11 cellular contexts compared by ENCODE assay signal in the genomic region with DNA sequence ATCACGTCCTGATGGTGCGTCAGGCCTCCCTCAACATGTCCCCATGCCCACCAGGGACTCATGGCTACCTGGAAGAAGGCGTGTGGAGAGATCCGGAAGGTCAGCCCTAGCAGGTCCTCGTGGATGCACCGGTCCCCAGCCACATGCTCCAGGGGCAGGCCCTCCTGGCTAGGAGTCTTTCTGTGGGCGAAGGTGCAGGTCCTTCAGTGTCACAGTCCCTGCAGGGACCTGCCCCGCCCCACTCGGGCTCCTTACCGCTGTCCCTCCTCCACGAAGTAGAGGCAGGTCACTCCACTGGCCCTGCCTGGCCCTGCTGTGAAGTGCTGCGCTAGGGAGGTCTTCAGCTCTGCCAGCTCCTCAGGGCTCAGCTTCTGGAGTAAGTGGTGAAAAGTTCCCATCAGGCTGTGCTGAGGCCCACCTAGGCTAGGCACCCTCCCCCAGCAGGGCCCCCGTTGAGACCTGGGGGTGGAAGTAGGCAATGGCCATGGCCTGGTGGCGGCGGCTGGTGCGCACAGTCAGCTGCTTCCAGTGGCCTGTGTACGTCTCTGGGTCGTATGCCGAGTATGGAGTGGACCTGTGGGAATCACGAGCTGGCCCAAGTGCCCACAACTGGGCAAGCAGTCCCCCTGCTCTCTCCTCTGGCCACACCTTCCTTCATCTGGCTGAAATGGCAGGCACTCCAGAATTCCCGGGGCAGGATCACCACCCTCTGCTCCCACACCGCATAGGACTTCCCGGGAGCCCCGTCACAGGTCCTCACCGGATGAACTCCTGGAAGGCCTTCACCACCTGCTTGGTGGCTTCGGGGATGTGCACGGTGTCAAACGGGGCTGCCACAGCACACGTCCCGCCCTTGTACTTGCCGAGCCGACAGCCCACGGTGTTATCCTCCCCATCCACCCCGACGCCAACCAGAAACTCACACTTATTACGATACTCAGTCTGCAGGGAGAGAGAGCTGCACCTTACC. TPM values are rescaled to one million over a fixed set of nuclear protein-coding genes. Genes with fewer than 3 reads are reported as not detected.
A peak's percentile ranks its signal among the peaks of the same experiment; 100 is the strongest.
DNase-seq lines count a peak whose midpoint lies in the region; ATAC-seq and TF ChIP-seq lines count a peak whose summit lies in the region.
"Had no signal": no experiment of that assay in that cellular context is flagged by ENCODE, and none has a peak within 500 bp of the region (broad histone marks: within the 10 kb centered on the region; RNA-seq: fewer than 3 reads in every experiment).

No MANE protein-coding gene starts in this region.

- H3K27ac ChIP-seq in HCT116 (ENCODE audit: low read depth, low read length) = no peak overlapping the region; the same call in 1 of the 2 replicates
- H3K27ac ChIP-seq in naive thymus-derived CD4-positive, alpha-beta T cell (ENCODE audit: low read depth, low read length) = peak overlapping the region; percentile 96

- peaks cover 38% of the 10 kb centered on the region for H3K4me1 Mint-ChIP-seq in activated naive CD8-positive, alpha-beta T cell (ENCODE audit: low read depth)
- H3K4me1 Mint-ChIP-seq in naive thymus-derived CD4-positive, alpha-beta T cell = peaks cover 23 to 48% (median 31%) of the 10 kb centered on the region in 7 donors

- POLR2A ChIA-PET in HCT116 (lab: Charles Lee) = no interaction called here
- POLR2A ChIA-PET in naive thymus-derived CD4-positive, alpha-beta T cell (lab: Charles Lee) = interaction anchor here (0.8 to 1.5 kb wide), 4 partner anchors 14 to 128 kb away, joined by 3 to 4 read pairs (median 3); a partner anchor contains a TSS

- no peak for TF ChIP-seq RAD21 in HCT116 (IDR thresholded peaks at IDR 0.05; ENCODE audit: low read depth)

- no peaks in the 10 kb centered on the region for H3K9me3 Mint-ChIP-seq in activated naive CD8-positive, alpha-beta T cell (ENCODE audit: low read depth)
- H3K9me3 Mint-ChIP-seq in naive thymus-derived CD4-positive, alpha-beta T cell = no peaks in the 10 kb centered on the region

- peak overlapping the region; percentile 87 for H3K27ac Mint-ChIP-seq in activated naive CD8-positive, alpha-beta T cell
- H3K27ac Mint-ChIP-seq in naive thymus-derived CD4-positive, alpha-beta T cell = peak overlapping the region in 6 of 9 donors; percentile 51 to 86 (median 78)

- no peaks in the 10 kb centered on the region for H3K27me3 Mint-ChIP-seq in activated naive CD8-positive, alpha-beta T cell
- peaks cover 0 to 2% (median 0%) of the 10 kb centered on the region in 5 donors for H3K27me3 Mint-ChIP-seq in naive thymus-derived CD4-positive, alpha-beta T cell

- peaks cover 83% of the 10 kb centered on the region for H3K36me3 ChIP-seq in BE2C
- H3K36me3 ChIP-seq in HCT116 (ENCODE audit: control insufficient read depth in 1 of 2, insufficient read depth in 2 of 2, low read length in 2 of 2) = peaks cover 10 to 41% of the 10 kb centered on the region in 2 experiments
- peaks cover 6 to 67% (median 8%) of the 10 kb centered on the region in 3 experiments for H3K36me3 ChIP-seq in naive thymus-derived CD4-positive, alpha-beta T cell (ENCODE audit: control insufficient read depth in 2 of 3, insufficient read depth in 3 of 3, low read length in 3 of 3)

- no peak for TF ChIP-seq POLR2A in HCT116 (IDR thresholded peaks at IDR 0.05; ENCODE audit: borderline replicate concordance, extremely low read depth, insufficient read depth, insufficient read length)

- no peaks in the 10 kb centered on the region for H4K20me1 ChIP-seq in HCT116 (ENCODE audit: insufficient read depth)

- peaks cover 54% of the 10 kb centered on the region for H3K79me2 ChIP-seq in HCT116 (ENCODE audit: insufficient read depth, low read length)

- H3K9ac ChIP-seq in HCT116 (ENCODE audit: low read length) = peak overlapping the region; percentile 99

- H3K4me3 Mint-ChIP-seq in activated naive CD8-positive, alpha-beta T cell = peak overlapping the region; percentile 90
- H3K4me3 Mint-ChIP-seq in naive thymus-derived CD4-positive, alpha-beta T cell = peak overlapping the region; percentile 41 to 92 (median 64)

- DNase-seq in BE2C = peak; percentile 13
- no peak for DNase-seq in HCT116 (ENCODE audit: low read depth, low spot score)
- no peak for DNase-seq in naive thymus-derived CD4-positive, alpha-beta T cell
- DNase-seq in NCI-H69 (lab: John Stamatoyannopoulos, UW) = no peak
- no peak for DNase-seq in 8988T
- DNase-seq in HuH-7.5 (ENCODE audit: low spot score) = no peak
- no peak for DNase-seq in activated CD4-positive, CD25-positive, alpha-beta regulatory T cell treated with anti-CD3 and anti-CD28 coated beads, Interleukin-2, amount 50 U/mL, for 72 hours
- DNase-seq: activated CD4-positive, CD25-positive, alpha-beta regulatory T cell; NCI-H2171 had no signal

- TF ChIP-seq CTCF in BE2C (IDR thresholded peaks at IDR 0.05; ENCODE audit: low read depth, low read length) (no peak), HCT116 (IDR thresholded peaks at IDR 0.05 in 2 of 3, conservative IDR thresholded peaks at IDR 0.05 in 1 of 3; ENCODE audit: borderline replicate concordance in 1 of 3, insufficient read depth in 1 of 3, low read depth in 2 of 3, low read length in 2 of 3) (no peak)

- no peak overlapping the region for H2AFZ ChIP-seq in HCT116 (ENCODE audit: low read depth, low read length, poor library complexity, severe bottlenecking)

- no TSS peak for BruUV-seq in HCT116 (replicated peaks; lab: Mats Ljungman, UMichigan)

- RAD21 ChIA-PET in HCT116 (lab: Charles Lee; ENCODE audit: low non-redundant PET in 1 of 2, low total read pairs in 2 of 2, uncharacterized antibody in 2 of 2, unreplicated experiment in 2 of 2) = no interaction called here

- CTCF ChIA-PET in HCT116 (lab: Charles Lee) = no interaction called here
- CTCF ChIA-PET in naive thymus-derived CD4-positive, alpha-beta T cell (lab: Charles Lee) = interaction anchor here (0.9 kb wide), 1 partner anchor 29 kb away, joined by 3 read pairs; no protein-coding TSS in a partner anchor

- H3K27me3 ChIP-seq in BE2C = no peaks in the 10 kb centered on the region
- H3K27me3 ChIP-seq in HCT116 (ENCODE audit: insufficient read depth, low read length) = no peaks in the 10 kb centered on the region
- no peaks in the 10 kb centered on the region for H3K27me3 ChIP-seq in naive thymus-derived CD4-positive, alpha-beta T cell (ENCODE audit: control insufficient read depth in 2 of 2, insufficient read depth in 2 of 2, low read length in 2 of 2)

- intact Hi-C loops in HCT116 (cut with micrococcal nuclease) = loop anchor here (10.0 kb wide), 1 partner anchor 150 kb away; no protein-coding TSS in a partner anchor
- intact Hi-C loops in naive thymus-derived CD4-positive, alpha-beta T cell (cut with micrococcal nuclease) = loop anchor here (5.0 to 10.0 kb wide), 3 partner anchors 93 to 970 kb away; a partner anchor contains a TSS

- H3K9me3 ChIP-seq in BE2C (no peaks in the 10 kb centered on the region), HCT116 (ENCODE audit: control insufficient read depth in 1 of 2, insufficient read depth in 1 of 2, low read depth in 1 of 2, low read length in 2 of 2) (no peaks in the 10 kb centered on the region)
- no peaks in the 10 kb centered on the region for H3K9me3 ChIP-seq in naive thymus-derived CD4-positive, alpha-beta T cell (ENCODE audit: control insufficient read depth in 2 of 3, low read length in 3 of 3)

- peak overlapping the region; percentile 91 for H3K4me2 ChIP-seq in HCT116 (ENCODE audit: low read length)

- H3K36me3 Mint-ChIP-seq in activated naive CD8-positive, alpha-beta T cell = peaks cover 3% of the 10 kb centered on the region
- peaks cover 0 to 23% (median 0%) of the 10 kb centered on the region in 5 donors for H3K36me3 Mint-ChIP-seq in naive thymus-derived CD4-positive, alpha-beta T cell

- no peak overlapping the region for H3K4me3 ChIP-seq in BE2C (ENCODE audit: low read depth, low read length)
- H3K4me3 ChIP-seq in HCT116 (replicated peaks in 1 of 2; ENCODE audit: low read depth in 1 of 2, low read length in 2 of 2) = no peak overlapping the region
- no peak overlapping the region for H3K4me3 ChIP-seq in naive thymus-derived CD4-positive, alpha-beta T cell (ENCODE audit: low read length)

- no peak for ATAC-seq in HCT116
- no peak for ATAC-seq in naive thymus-derived CD4-positive, alpha-beta T cell

- H3K4me1 ChIP-seq in BE2C (peaks cover 5% of the 10 kb centered on the region), HCT116 (ENCODE audit: control insufficient read depth in 1 of 2, insufficient read depth in 2 of 2, low read length in 2 of 2) (peaks cover 12 to 28% of the 10 kb centered on the region in 2 experiments)
- H3K4me1 ChIP-seq in naive thymus-derived CD4-positive, alpha-beta T cell (ENCODE audit: control insufficient read depth in 2 of 2, insufficient read depth in 2 of 2, low read length in 2 of 2) = peaks cover 23 to 28% of the 10 kb centered on the region in 2 donors

- H3K9me2 ChIP-seq in HCT116 (ENCODE audit: insufficient read depth) = no peaks in the 10 kb centered on the region

TF ChIP-seq in HCT116, 20 proteins besides CTCF, POLR2A, EP300 and RAD21 (continues in another document):
- TF ChIP-seq YY1 (IDR thresholded peaks at IDR 0.05; ENCODE audit: extremely low read depth, insufficient replicate concordance, low read depth, low read length) = no peak

RNA-seq across cellular contexts. Expression of a gene that starts 1.1 kb away (rescaled TPM):
- polyA plus RNA-seq in BE2C (2012; ENCODE audit: insufficient read depth, insufficient read length, low read depth) = 518 TPM
- total RNA-seq in HCT116 (2021; ENCODE audit: unreplicated experiment) = 351 TPM
- polyA plus RNA-seq in HCT116 (2012) = 240 and 283 TPM in 2 replicates
- 100 to 1,000 TPM in 1 of 5 experiments, 10 to 100 TPM in 4; 50.4 to 224 (median 74.8) TPM for total RNA-seq in naive thymus-derived CD4-positive, alpha-beta T cell
- polyA plus RNA-seq in naive thymus-derived CD4-positive, alpha-beta T cell = 10 to 100 TPM; 86.1 to 90.6 TPM

RNA-seq across cellular contexts. Expression of a gene that starts 2.2 kb away (rescaled TPM):
- 221 TPM for polyA plus RNA-seq in BE2C (2012; ENCODE audit: insufficient read depth, insufficient read length, low read depth)
- total RNA-seq in HCT116 (2021; ENCODE audit: unreplicated experiment) = 67.3 TPM
- polyA plus RNA-seq in HCT116 (2012) = 43.8 and 47.9 TPM in 2 replicates
- 100 to 1,000 TPM in 2 of 5 experiments, 10 to 100 TPM in 3; 92.0 to 134 (median 95.8) TPM for total RNA-seq in naive thymus-derived CD4-positive, alpha-beta T cell
- polyA plus RNA-seq in naive thymus-derived CD4-positive, alpha-beta T cell = 10 to 100 TPM; 30.0 to 44.5 TPM

RNA-seq across cellular contexts. Expression of a gene that starts 16.8 kb away (rescaled TPM):
- 189 TPM for polyA plus RNA-seq in BE2C (2012; ENCODE audit: insufficient read depth, insufficient read length, low read depth)
- 89.3 TPM for total RNA-seq in HCT116 (2021; ENCODE audit: unreplicated experiment)
- 46.9 and 49.5 TPM in 2 replicates for polyA plus RNA-seq in HCT116 (2012)
- 10 to 100 TPM; 63.4 to 88.5 (median 79.2) TPM for total RNA-seq in naive thymus-derived CD4-positive, alpha-beta T cell
- 1 to 10 TPM in 1 of 2 donors, under 1 TPM in 1; 0.95 to 4.3 TPM for polyA plus RNA-seq in naive thymus-derived CD4-positive, alpha-beta T cell

RNA-seq across cellular contexts. Expression of a gene that starts 34.8 kb away (rescaled TPM):
- 59.5 TPM for polyA plus RNA-seq in BE2C (2012; ENCODE audit: insufficient read depth, insufficient read length, low read depth)
- total RNA-seq in HCT116 (2021; ENCODE audit: unreplicated experiment) = 43.8 TPM
- 24.2 and 25.3 TPM in 2 replicates for polyA plus RNA-seq in HCT116 (2012)
- 10 to 100 TPM; 33.4 to 63.6 (median 41.1) TPM for total RNA-seq in naive thymus-derived CD4-positive, alpha-beta T cell
- polyA plus RNA-seq in naive thymus-derived CD4-positive, alpha-beta T cell = 1 to 10 TPM; 4.1 to 6.1 TPM

RNA-seq across cellular contexts. Expression of a gene that starts 36.1 kb away (rescaled TPM):
- polyA plus RNA-seq in BE2C (2012; ENCODE audit: insufficient read depth, insufficient read length, low read depth) = 24.1 TPM
- not detected for total RNA-seq in HCT116 (2021; ENCODE audit: unreplicated experiment)
- polyA plus RNA-seq in HCT116 (2012) = 0.24 and 0.26 TPM in 2 replicates
- not detected for total RNA-seq in naive thymus-derived CD4-positive, alpha-beta T cell
- not detected for polyA plus RNA-seq in naive thymus-derived CD4-positive, alpha-beta T cell
- total RNA-seq: mononuclear cell had no signal
